8 cellular contexts compared by ENCODE assay signal in genomic region chr1:157138220-157139124, GRCh38. TPM values are rescaled to one million over a fixed set of nuclear protein-coding genes. Genes with fewer than 3 reads are reported as not detected.
DNase-seq lines count a peak whose midpoint lies in the region; ATAC-seq and TF ChIP-seq lines count a peak whose summit lies in the region.

Gene ETV3, minus strand, starts transcription at chr1:157138395. Its CDS starts 2,043 bp downstream, at chr1:157136352.

- POLR2A ChIA-PET in RWPE1 (lab: Yijun Ruan, JAX; ENCODE audit: low non-redundant PET), result interaction anchor here (0.6 to 0.7 kb wide), 2 partner anchors 17 to 43 kb away, joined by 3 to 4 read pairs; no protein-coding TSS in a partner anchor

- DNase-seq in DMS79 (lab: John Stamatoyannopoulos, UW), result peak; percentile 80
- DNase-seq in RWPE1 (ENCODE audit: low spot score), result peak; percentile 94
- peak; percentile 82 for DNase-seq in fibroblast of peridontal ligament (ENCODE audit: extremely low read depth)
- DNase-seq in natural killer cell treated with Interleukin-12 subunit alpha and Interleukin-12 subunit beta and Interleukin-15 and Interleukin-18, amount 100 ng/mL, for 72 hours (ENCODE audit: low spot score), result peak; percentile 94
- peak; percentile 85 for DNase-seq in stimulated activated naive CD4-positive, alpha-beta T cell treated with Interleukin-2 at 50 U/mL for 16 hours (lab: John Stamatoyannopoulos, UW)

- peaks cover 59% of the 10 kb centered on the region for H3K4me1 Mint-ChIP-seq in activated T-helper 17 cell treated with anti-CD3 and anti-CD28 coated beads, Interleukin-2, amount 50 U/mL, for 72 hours
- H3K4me1 Mint-ChIP-seq in natural killer cell treated with Interleukin-12 subunit alpha and Interleukin-12 subunit beta and Interleukin-15 and Interleukin-18, amount 100 ng/mL, for 72 hours (ENCODE audit: low read depth in 2 of 2), result peaks cover 42 to 57% of the 10 kb centered on the region in 2 donors

- H3K27me3 Mint-ChIP-seq in activated T-helper 17 cell treated with anti-CD3 and anti-CD28 coated beads, Interleukin-2, amount 50 U/mL, for 72 hours, result no peaks in the 10 kb centered on the region
- H3K27me3 Mint-ChIP-seq in natural killer cell treated with Interleukin-12 subunit alpha and Interleukin-12 subunit beta and Interleukin-15 and Interleukin-18, amount 100 ng/mL, for 72 hours, result no peaks in the 10 kb centered on the region

- H3K36me3 Mint-ChIP-seq in activated T-helper 17 cell treated with anti-CD3 and anti-CD28 coated beads, Interleukin-2, amount 50 U/mL, for 72 hours (ENCODE audit: low read depth), result peaks cover 45% of the 10 kb centered on the region
- peaks cover 39% of the 10 kb centered on the region for H3K36me3 Mint-ChIP-seq in natural killer cell treated with Interleukin-12 subunit alpha and Interleukin-12 subunit beta and Interleukin-15 and Interleukin-18, amount 100 ng/mL, for 72 hours

- CTCF ChIA-PET in RWPE1 (lab: Yijun Ruan, JAX), result interaction anchor here (1.3 to 5.3 kb wide), 2 partner anchors 18 to 983 kb away, joined by 3 to 27 read pairs; no protein-coding TSS in a partner anchor

- H3K9me3 ChIP-seq in KOPT-K1 (ENCODE audit: insufficient read depth, low read length, poor library complexity, severe bottlenecking), result no peaks in the 10 kb centered on the region

- H3K27ac ChIP-seq in KOPT-K1 (ENCODE audit: low read depth, low read length, poor library complexity, severe bottlenecking) (peak within 1 kb of the TSS; percentile 78), RWPE1 (peak within 1 kb of the TSS; percentile 89)

- no peaks in the 10 kb centered on the region for H3K9me3 Mint-ChIP-seq in activated T-helper 17 cell treated with anti-CD3 and anti-CD28 coated beads, Interleukin-2, amount 50 U/mL, for 72 hours
- no peaks in the 10 kb centered on the region for H3K9me3 Mint-ChIP-seq in natural killer cell treated with Interleukin-12 subunit alpha and Interleukin-12 subunit beta and Interleukin-15 and Interleukin-18, amount 100 ng/mL, for 72 hours

- H3K27ac Mint-ChIP-seq in activated T-helper 17 cell treated with anti-CD3 and anti-CD28 coated beads, Interleukin-2, amount 50 U/mL, for 72 hours, result peak within 1 kb of the TSS; percentile 86
- H3K27ac Mint-ChIP-seq in natural killer cell treated with Interleukin-12 subunit alpha and Interleukin-12 subunit beta and Interleukin-15 and Interleukin-18, amount 100 ng/mL, for 72 hours, result peak within 1 kb of the TSS; percentile 93 to 96

- TF ChIP-seq CTCF in RWPE1 (conservative IDR thresholded peaks at IDR 0.05; ENCODE audit: low read depth), result no peak

- H3K4me3 Mint-ChIP-seq in activated T-helper 17 cell treated with anti-CD3 and anti-CD28 coated beads, Interleukin-2, amount 50 U/mL, for 72 hours, result peak within 1 kb of the TSS; percentile 93
- peak within 1 kb of the TSS; percentile 97 for H3K4me3 Mint-ChIP-seq in natural killer cell treated with Interleukin-12 subunit alpha and Interleukin-12 subunit beta and Interleukin-15 and Interleukin-18, amount 100 ng/mL, for 72 hours

- peak; percentile 86 for ATAC-seq in GM21737 (IDR thresholded peaks at IDR 0.05; ENCODE audit: unreplicated experiment)
- peak; percentile 78 for ATAC-seq in activated T-helper 17 cell treated with anti-CD3 and anti-CD28 coated beads, Interleukin-2, amount 50 U/mL, for 72 hours (replicated peaks)
- ATAC-seq in natural killer cell treated with Interleukin-12 subunit alpha and Interleukin-12 subunit beta and Interleukin-15 and Interleukin-18, amount 100 ng/mL, for 72 hours, result peak; percentile 92 to 96

- peaks cover 24% of the 10 kb centered on the region for H3K36me3 ChIP-seq in KOPT-K1 (ENCODE audit: insufficient read depth, low read length)

RNA-seq across cellular contexts. Expression of gene ETV3, which starts in this region (rescaled TPM):
- total RNA-seq in activated T-helper 17 cell treated with anti-CD3 and anti-CD28 coated beads, Interleukin-2, amount 50 U/mL, for 72 hours, result 10 to 100 TPM; 18.4 to 39.4 TPM
- total RNA-seq in natural killer cell treated with Interleukin-12 subunit alpha and Interleukin-12 subunit beta and Interleukin-15 and Interleukin-18, amount 100 ng/mL, for 72 hours, result 10 to 100 TPM; 45.8 to 63.0 TPM

Comparison
In these comparisons a context has a peak if more than half of its experiments do, and no peak if none do; other contexts are left out.
1. Peak in every context shown above with its lines: DNase-seq, ATAC-seq and H3K27ac ChIP-seq.